In the genomic region with DNA sequence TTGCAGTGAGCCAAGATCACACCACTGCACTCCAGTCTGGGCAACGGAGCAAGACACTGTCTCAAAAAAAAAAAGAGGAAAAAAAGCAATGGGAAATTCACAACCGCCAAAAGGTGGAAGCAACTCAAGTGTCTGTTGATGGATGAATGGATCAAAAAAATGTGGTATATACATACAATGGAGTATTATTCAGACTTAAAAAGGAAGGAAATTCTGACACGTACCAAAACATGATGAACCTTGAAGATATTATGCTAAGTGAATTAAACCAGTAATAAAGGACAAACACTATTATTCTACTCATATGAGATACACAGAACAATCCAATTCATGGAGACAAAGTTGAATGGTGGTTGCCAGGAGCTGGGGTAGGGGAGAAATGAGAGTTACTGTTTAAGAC, we compare ENCODE assay signal across 29 cellular contexts.
"Had no signal": no experiment of that assay in that cellular context is flagged by ENCODE, and none has a peak within 500 bp of the region (broad histone marks: within the 10 kb centered on the region; RNA-seq: fewer than 3 reads in every experiment).

No MANE protein-coding gene starts in this region.

- H3K36me3 ChIP-seq: stomach, suprapubic skin, thoracic aorta, thyroid gland, tibial artery, tibial nerve, transverse colon, upper lobe of left lung, upper lobe of right lung, uterus, vagina had no signal

- H3K27me3 ChIP-seq: stomach, suprapubic skin, testis, thyroid gland, tibial artery, tibial nerve, transverse colon, upper lobe of left lung, upper lobe of right lung, uterus, vagina had no signal

- H3K9me3 ChIP-seq: stomach, suprapubic skin, testis, thoracic aorta, thyroid gland, tibial artery, tibial nerve, transverse colon, upper lobe of left lung, upper lobe of right lung, uterus, vagina had no signal

- H3K4me1 ChIP-seq: suprapubic skin, uterus, vagina had no signal

- DNase-seq: stimulated activated CD4-positive, alpha-beta T cell treated with anti-CD3 and anti-CD28 coated beads, Interleukin-2, amount 100 ng/mL, for 48 hours; stimulated activated CD4-positive, alpha-beta T cell treated with anti-CD3 and anti-CD28 coated beads, Interleukin-4, amount 100 ng/mL, for 1 hour; stimulated activated CD4-positive, alpha-beta T cell treated with anti-CD3 and anti-CD28 coated beads, Interleukin-4, amount 100 ng/mL, for 24 hours; stimulated activated CD4-positive, alpha-beta T cell treated with anti-CD3 and anti-CD28 coated beads, Interleukin-4, amount 100 ng/mL, for 4 hours; stimulated activated CD8-positive, alpha-beta memory T cell treated with anti-CD3 and anti-CD28 coated beads, Interleukin-4, amount 100 ng/mL, for 48 hours; stimulated activated naive B cell treated with anti-CD40 and anti-IgM and Interleukin-4, amounts not matched to agents 10 μg/mL and 1 μg/mL and 100 μg/mL, for 72 hours; stimulated activated naive CD4-positive, alpha-beta T cell; stimulated activated naive CD4-positive, alpha-beta T cell treated with Interleukin-2 at 50 U/mL for 16 hours; stimulated activated naive CD8-positive, alpha-beta T cell treated with anti-CD3 and anti-CD28 coated beads, Interleukin-15, amount 100 ng/mL, for 72 hours; stimulated activated naive CD8-positive, alpha-beta T cell treated with anti-CD3 and anti-CD28 coated beads, Interleukin-15, Interleukin-2, amounts not matched to agents 100 U/mL and 50 U/mL, for 24 hours; stomach; substantia nigra; testis; thyroid gland; tibial artery; transverse colon; trophoblast cell; upper lobe of left lung; upper lobe of right lung; uterus had no signal

- H3K4me3 Mint-ChIP-seq: stimulated activated effector memory CD8-positive, alpha-beta T cell treated with anti-CD3 and anti-CD28 coated beads, Interleukin-12 subunit alpha, Interleukin-12 subunit beta, amount 100 ng/mL, for 72 hours; stimulated activated memory B cell treated with anti-CD40 and anti-IgM and Interleukin-4, amounts not matched to agents 10 μg/mL and 1 μg/mL and 100 μg/mL, for 72 hours; stimulated activated naive B cell treated with anti-CD40 and anti-IgM and Interleukin-4, amounts not matched to agents 10 μg/mL and 1 μg/mL and 100 μg/mL, for 72 hours; stimulated activated naive CD8-positive, alpha-beta T cell treated with anti-CD3 and anti-CD28 coated beads, Interleukin-15, amount 100 ng/mL, for 72 hours; stimulated activated naive CD8-positive, alpha-beta T cell treated with anti-CD3 and anti-CD28 coated beads, Interleukin-15, Interleukin-2, amounts not matched to agents 100 ng/mL and 50 ng/mL, for 24 hours; type B pancreatic cell had no signal

- H3K4me3 ChIP-seq: stomach, suprapubic skin, testis, thoracic aorta, thyroid gland, tibial artery, tibial nerve, transverse colon, upper lobe of left lung, upper lobe of right lung, uterus, vagina had no signal

- H3K9me3 Mint-ChIP-seq: stimulated activated effector memory CD8-positive, alpha-beta T cell treated with anti-CD3 and anti-CD28 coated beads, Interleukin-12 subunit alpha, Interleukin-12 subunit beta, amount 100 ng/mL, for 72 hours; stimulated activated memory B cell treated with anti-CD40 and anti-IgM and Interleukin-4, amounts not matched to agents 10 μg/mL and 1 μg/mL and 100 μg/mL, for 72 hours; stimulated activated naive CD8-positive, alpha-beta T cell treated with anti-CD3 and anti-CD28 coated beads, Interleukin-15, Interleukin-2, amounts not matched to agents 100 ng/mL and 50 ng/mL, for 24 hours had no signal

- H3K4me1 Mint-ChIP-seq: stimulated activated naive CD8-positive, alpha-beta T cell treated with anti-CD3 and anti-CD28 coated beads, Interleukin-15, amount 100 ng/mL, for 72 hours had no signal

- H3K36me3 Mint-ChIP-seq: stimulated activated effector memory CD8-positive, alpha-beta T cell treated with anti-CD3 and anti-CD28 coated beads, Interleukin-12 subunit alpha, Interleukin-12 subunit beta, amount 100 ng/mL, for 72 hours had no signal

- H3K27ac Mint-ChIP-seq: stimulated activated effector memory CD8-positive, alpha-beta T cell treated with anti-CD3 and anti-CD28 coated beads, Interleukin-12 subunit alpha, Interleukin-12 subunit beta, amount 100 ng/mL, for 72 hours; stimulated activated memory B cell treated with anti-CD40 and anti-IgM and Interleukin-4, amounts not matched to agents 10 μg/mL and 1 μg/mL and 100 μg/mL, for 72 hours; stimulated activated naive B cell treated with anti-CD40 and anti-IgM and Interleukin-4, amounts not matched to agents 10 μg/mL and 1 μg/mL and 100 μg/mL, for 72 hours; stimulated activated naive CD8-positive, alpha-beta T cell treated with anti-CD3 and anti-CD28 coated beads, Interleukin-15, amount 100 ng/mL, for 72 hours; stimulated activated naive CD8-positive, alpha-beta T cell treated with anti-CD3 and anti-CD28 coated beads, Interleukin-15, Interleukin-2, amounts not matched to agents 100 ng/mL and 50 ng/mL, for 24 hours; type B pancreatic cell had no signal

- H3K27me3 Mint-ChIP-seq: stimulated activated memory B cell treated with anti-CD40 and anti-IgM and Interleukin-4, amounts not matched to agents 10 μg/mL and 1 μg/mL and 100 μg/mL, for 72 hours; stimulated activated naive B cell treated with anti-CD40 and anti-IgM and Interleukin-4, amounts not matched to agents 10 μg/mL and 1 μg/mL and 100 μg/mL, for 72 hours; stimulated activated naive CD8-positive, alpha-beta T cell treated with anti-CD3 and anti-CD28 coated beads, Interleukin-15, amount 100 ng/mL, for 72 hours; stimulated activated naive CD8-positive, alpha-beta T cell treated with anti-CD3 and anti-CD28 coated beads, Interleukin-15, Interleukin-2, amounts not matched to agents 100 ng/mL and 50 ng/mL, for 24 hours; type B pancreatic cell had no signal

- FAIRE-seq: urothelium cell line had no signal

- H3K27ac ChIP-seq: stomach, suprapubic skin, testis, thoracic aorta, thyroid gland, tibial artery, tibial nerve, transverse colon, upper lobe of left lung, upper lobe of right lung, uterus, vagina had no signal

- ATAC-seq: stimulated activated effector memory CD8-positive, alpha-beta T cell treated with anti-CD3 and anti-CD28 coated beads, Interleukin-12 subunit alpha, Interleukin-12 subunit beta, amount 100 ng/mL, for 72 hours; stimulated activated memory B cell treated with anti-CD40 and anti-IgM and Interleukin-4, amounts not matched to agents 10 μg/mL and 1 μg/mL and 100 μg/mL, for 72 hours; stimulated activated naive B cell treated with anti-CD40 and anti-IgM and Interleukin-4, amounts not matched to agents 10 μg/mL and 1 μg/mL and 100 μg/mL, for 72 hours; stimulated activated naive CD8-positive, alpha-beta T cell treated with anti-CD3 and anti-CD28 coated beads, Interleukin-15, amount 100 ng/mL, for 72 hours; stimulated activated naive CD8-positive, alpha-beta T cell treated with anti-CD3 and anti-CD28 coated beads, Interleukin-15, Interleukin-2, amounts not matched to agents 100 U/mL and 50 U/mL, for 24 hours; upper lobe of right lung had no signal
